Comparison of ENCODE assay signal across 15 cellular contexts in the genomic region with DNA sequence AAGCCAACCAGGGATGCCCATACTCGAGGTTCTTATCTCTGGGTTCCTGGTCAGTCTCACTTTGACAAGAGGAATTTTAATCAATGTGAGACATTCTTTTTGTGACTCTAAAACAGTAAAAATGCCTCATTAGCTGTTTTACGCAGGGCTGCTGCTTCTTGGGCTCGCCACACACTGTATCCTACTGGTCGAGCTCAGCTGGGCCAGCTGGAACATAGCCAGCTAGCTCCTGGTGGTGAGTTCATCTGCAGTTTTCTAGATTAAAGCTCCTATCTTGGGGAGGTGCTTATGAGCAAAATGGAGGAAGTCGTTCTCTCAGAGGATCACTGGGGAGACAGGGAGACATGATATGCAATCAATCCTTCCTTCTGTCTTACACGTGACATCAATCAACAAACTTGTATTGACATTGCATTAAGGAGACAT. TPM values are rescaled to one million over a fixed set of nuclear protein-coding genes. Genes with fewer than 3 reads are reported as not detected.
DNase-seq lines count a peak whose midpoint lies in the region; ATAC-seq, FAIRE-seq and TF ChIP-seq lines count a peak whose summit lies in the region.
"Had no signal": no experiment of that assay in that cellular context is flagged by ENCODE, and none has a peak within 500 bp of the region (broad histone marks: within the 10 kb centered on the region; RNA-seq: fewer than 3 reads in every experiment).

No MANE protein-coding gene starts in this region.

- H3K9ac ChIP-seq in IMR-90 (ENCODE audit: low read depth, low read length), result no peak overlapping the region
- H3K9ac ChIP-seq in astrocyte (ENCODE audit: low read length), result no peak overlapping the region
- H3K9ac ChIP-seq in mesenchymal stem cell (ENCODE audit: low read length), result no peak overlapping the region
- H3K9ac ChIP-seq: BLaER1 treated with 17β-estradiol and CSF1 and Interleukin-3, amounts not matched to agents 10 nM and 100 nM had no signal

- H3K9me1 ChIP-seq in IMR-90 (ENCODE audit: insufficient read depth, low read length), result no peaks in the 10 kb centered on the region

- H3K4me3 ChIP-seq in IMR-90 (ENCODE audit: insufficient read depth, low read depth, low read length) (no peak overlapping the region), astrocyte (ENCODE audit: insufficient read depth, low read depth, low read length) (no peak overlapping the region), mesenchymal stem cell (ENCODE audit: insufficient read depth in 1 of 2, low read depth in 1 of 2, low read length in 2 of 2) (no peak overlapping the region)
- H3K4me3 ChIP-seq: BLaER1 treated with 17β-estradiol and CSF1 and Interleukin-3, amounts not matched to agents 10 nM and 100 nM had no signal

- CTCF ChIA-PET in IMR-90 (lab: Yijun Ruan, JAX), result interaction anchor here (1.5 kb wide), 1 partner anchor 10 kb away, joined by 3 read pairs; no protein-coding TSS in a partner anchor
- CTCF ChIA-PET in activated CD4-positive, alpha-beta memory T cell treated with anti-CD3 and anti-CD28 coated beads, Interleukin-2, amount 10 ng/mL, durations not matched to agents 7 days and 5 days (lab: Charles Lee), result no interaction called here

- H3K18ac ChIP-seq in IMR-90 (ENCODE audit: low read depth, low read length), result no peak overlapping the region
- no peak overlapping the region for H3K18ac ChIP-seq in mesenchymal stem cell (ENCODE audit: low read depth in 1 of 2, low read length in 2 of 2)

- H2BK120ac ChIP-seq in IMR-90 (ENCODE audit: low read depth, low read length) (no peak overlapping the region), mesenchymal stem cell (ENCODE audit: low read depth, low read length) (no peak overlapping the region)

- no peak overlapping the region for H2BK20ac ChIP-seq in IMR-90 (ENCODE audit: low read depth, low read length)

- peak; percentile 34 for DNase-seq in CMK (ENCODE audit: low read depth)
- peak; percentile 13 for DNase-seq in IMR-90
- DNase-seq in astrocyte (ENCODE audit: low read depth), result peak; percentile 65
- DNase-seq in mesenchymal stem cell, result peak; percentile 86
- DNase-seq in activated CD4-positive, alpha-beta memory T cell treated with anti-CD3 and anti-CD28 coated beads, Interleukin-2, amount 10 ng/mL, durations not matched to agents 7 days and 5 days, result no peak
- DNase-seq in NCI-H2029 (lab: John Stamatoyannopoulos, UW), result no peak
- no peak for DNase-seq in NCI-H1694 (lab: John Stamatoyannopoulos, UW)
- DNase-seq: activated CD4-positive, alpha-beta T cell treated with anti-CD3 and anti-CD28 coated beads for 4 hours; central memory CD4-positive, alpha-beta T cell; naive B cell; NCI-H1105; NCI-H774 had no signal

- H2AK5ac ChIP-seq in IMR-90 (ENCODE audit: low read depth, low read length), result no peak overlapping the region
- no peak overlapping the region for H2AK5ac ChIP-seq in mesenchymal stem cell (ENCODE audit: low read length, severe bottlenecking)

- H3K27me3 Mint-ChIP-seq in astrocyte (ENCODE audit: low read depth, unreplicated experiment), result no peaks in the 10 kb centered on the region
- H3K27me3 Mint-ChIP-seq in activated CD4-positive, alpha-beta memory T cell treated with anti-CD3 and anti-CD28 coated beads, Interleukin-2, amount 10 ng/mL, durations not matched to agents 7 days and 5 days, result no peaks in the 10 kb centered on the region
- H3K27me3 Mint-ChIP-seq: naive B cell had no signal

- no CpG with 5 or more reads among the region's 6 CpGs for WGBS in IMR-90 (ENCODE audit: extremely low coverage in 2 of 2, insufficient read length in 1 of 2), 2 experiments
- 11% methylated on average over 5 of the region's 6 CpGs for WGBS in mesenchymal stem cell

- H3K27ac ChIP-seq in IMR-90 (ENCODE audit: insufficient read depth, low read length) (no peak overlapping the region), astrocyte (ENCODE audit: low read depth, low read length) (no peak overlapping the region), mesenchymal stem cell (ENCODE audit: low read length, poor library complexity, severe bottlenecking) (no peak overlapping the region)
- H3K27ac ChIP-seq: BLaER1 treated with 17β-estradiol and CSF1 and Interleukin-3, amounts not matched to agents 10 nM and 100 nM; HL-60 had no signal

- in situ Hi-C loops in IMR-90 (cut with MboI; ENCODE audit: low sequenced_read_pairs), result no loop called here

- no peaks in the 10 kb centered on the region for H3K9me3 ChIP-seq in IMR-90 (ENCODE audit: control insufficient read depth, insufficient read depth, low read length)
- no peaks in the 10 kb centered on the region for H3K9me3 ChIP-seq in astrocyte (ENCODE audit: insufficient read depth, low read depth, low read length)
- no peaks in the 10 kb centered on the region for H3K9me3 ChIP-seq in mesenchymal stem cell (ENCODE audit: control insufficient read depth, low read length)

- H3K4me3 Mint-ChIP-seq in astrocyte (ENCODE audit: unreplicated experiment), result no peak overlapping the region
- no peak overlapping the region for H3K4me3 Mint-ChIP-seq in activated CD4-positive, alpha-beta memory T cell treated with anti-CD3 and anti-CD28 coated beads, Interleukin-2, amount 10 ng/mL, durations not matched to agents 7 days and 5 days
- H3K4me3 Mint-ChIP-seq: naive B cell had no signal

- no peak overlapping the region for H2BK12ac ChIP-seq in mesenchymal stem cell (ENCODE audit: low read length in 2 of 2)

- H3K4me1 ChIP-seq in IMR-90 (ENCODE audit: control insufficient read depth, insufficient read depth, low read length) (no peaks in the 10 kb centered on the region), astrocyte (ENCODE audit: insufficient read depth, low read length) (no peaks in the 10 kb centered on the region), mesenchymal stem cell (ENCODE audit: control insufficient read depth, insufficient read depth, low read depth, low read length) (no peaks in the 10 kb centered on the region)
- H3K4me1 ChIP-seq: BLaER1 treated with 17β-estradiol and CSF1 and Interleukin-3, amounts not matched to agents 10 nM and 100 nM had no signal

- H3K36me3 Mint-ChIP-seq in astrocyte (ENCODE audit: low read depth, unreplicated experiment), result no peaks in the 10 kb centered on the region
- H3K36me3 Mint-ChIP-seq in activated CD4-positive, alpha-beta memory T cell treated with anti-CD3 and anti-CD28 coated beads, Interleukin-2, amount 10 ng/mL, durations not matched to agents 7 days and 5 days (ENCODE audit: low read depth), result no peaks in the 10 kb centered on the region
- H3K36me3 Mint-ChIP-seq: naive B cell had no signal

- BruUV-seq in IMR-90 (replicated peaks; lab: Mats Ljungman, UMichigan), result no TSS peak

- H3K23ac ChIP-seq in IMR-90 (ENCODE audit: low read depth, low read length) (no peak overlapping the region), mesenchymal stem cell (ENCODE audit: low read length in 2 of 2) (no peak overlapping the region)

- ATAC-seq in IMR-90 (ENCODE audit: low read depth) (no peak), HG03108 (IDR thresholded peaks at IDR 0.05; ENCODE audit: unreplicated experiment) (no peak)

- no peaks in the 10 kb centered on the region for H3K4me1 Mint-ChIP-seq in astrocyte (ENCODE audit: low read depth, unreplicated experiment)
- no peaks in the 10 kb centered on the region for H3K4me1 Mint-ChIP-seq in activated CD4-positive, alpha-beta memory T cell treated with anti-CD3 and anti-CD28 coated beads, Interleukin-2, amount 10 ng/mL, durations not matched to agents 7 days and 5 days
- H3K4me1 Mint-ChIP-seq: naive B cell had no signal

- no peak overlapping the region for H4K91ac ChIP-seq in IMR-90 (ENCODE audit: insufficient read depth, low read depth, low read length)
- H4K91ac ChIP-seq in mesenchymal stem cell (ENCODE audit: low read length), result no peak overlapping the region

- H2BK15ac ChIP-seq in IMR-90 (ENCODE audit: low read depth, low read length) (no peak overlapping the region), mesenchymal stem cell (ENCODE audit: low read depth, poor library complexity, severe bottlenecking) (no peak overlapping the region)

- H3K9me3 Mint-ChIP-seq in astrocyte (ENCODE audit: unreplicated experiment), result peaks cover 3% of the 10 kb centered on the region
- no peaks in the 10 kb centered on the region for H3K9me3 Mint-ChIP-seq in activated CD4-positive, alpha-beta memory T cell treated with anti-CD3 and anti-CD28 coated beads, Interleukin-2, amount 10 ng/mL, durations not matched to agents 7 days and 5 days

- H3K56ac ChIP-seq in IMR-90 (ENCODE audit: extremely low read depth, insufficient read depth, low read length), result no peak overlapping the region

- H2AFZ ChIP-seq in IMR-90 (replicated peaks; ENCODE audit: low read length, poor library complexity) (no peak overlapping the region), astrocyte (ENCODE audit: low read depth, low read length) (no peak overlapping the region), mesenchymal stem cell (ENCODE audit: low read depth, low read length) (no peak overlapping the region)

- no peak overlapping the region for H4K8ac ChIP-seq in IMR-90 (ENCODE audit: low read depth in 2 of 2, low read length in 2 of 2)
- no peak overlapping the region for H4K8ac ChIP-seq in mesenchymal stem cell (ENCODE audit: low read length)

- H3K27me3 ChIP-seq in IMR-90 (ENCODE audit: control insufficient read depth, insufficient read depth, low read length), result no peaks in the 10 kb centered on the region
- no peaks in the 10 kb centered on the region for H3K27me3 ChIP-seq in astrocyte (ENCODE audit: insufficient read depth, low read length)
- no peaks in the 10 kb centered on the region for H3K27me3 ChIP-seq in mesenchymal stem cell (ENCODE audit: control insufficient read depth in 1 of 2, insufficient read depth in 1 of 2, low read length in 2 of 2)
- H3K27me3 ChIP-seq: BLaER1 treated with 17β-estradiol and CSF1 and Interleukin-3, amounts not matched to agents 10 nM and 100 nM had no signal

- FAIRE-seq in astrocyte (lab: Jason Lieb, UNC), result no peak

- no peak for TF ChIP-seq POLR2A in IMR-90 (IDR thresholded peaks at IDR 0.05; ENCODE audit: low read depth, low read length)

- H2AK9ac ChIP-seq in IMR-90 (replicated peaks; ENCODE audit: low read depth, low read length, poor library complexity), result no peak overlapping the region

- no peak overlapping the region for H2BK5ac ChIP-seq in IMR-90 (ENCODE audit: low read depth, low read length, poor library complexity, severe bottlenecking)
- H2BK5ac ChIP-seq in mesenchymal stem cell (ENCODE audit: low read depth, low read length, poor library complexity, severe bottlenecking), result no peak overlapping the region

- no peaks in the 10 kb centered on the region for H3K79me2 ChIP-seq in astrocyte (ENCODE audit: insufficient read depth, low read length)

- no peak for TF ChIP-seq RAD21 in IMR-90 (IDR thresholded peaks at IDR 0.05; ENCODE audit: low read length)

- H3K36me3 ChIP-seq in IMR-90 (ENCODE audit: control insufficient read depth, insufficient read depth, low read length) (no peaks in the 10 kb centered on the region), astrocyte (ENCODE audit: insufficient read depth, low read length) (no peaks in the 10 kb centered on the region), mesenchymal stem cell (ENCODE audit: control insufficient read depth in 1 of 2, insufficient read depth in 2 of 2, low read depth in 1 of 2, low read length in 2 of 2) (no peaks in the 10 kb centered on the region)
- H3K36me3 ChIP-seq: BLaER1 treated with 17β-estradiol and CSF1 and Interleukin-3, amounts not matched to agents 10 nM and 100 nM had no signal

- H3K27ac Mint-ChIP-seq in astrocyte (ENCODE audit: unreplicated experiment), result no peak overlapping the region
- H3K27ac Mint-ChIP-seq in activated CD4-positive, alpha-beta memory T cell treated with anti-CD3 and anti-CD28 coated beads, Interleukin-2, amount 10 ng/mL, durations not matched to agents 7 days and 5 days, result no peak overlapping the region
- H3K27ac Mint-ChIP-seq: naive B cell had no signal

- no peak overlapping the region for H3K4me2 ChIP-seq in IMR-90 (ENCODE audit: low read depth, low read length)
- H3K4me2 ChIP-seq in astrocyte (ENCODE audit: low read length), result peak overlapping the region; percentile 15
- no peak overlapping the region for H3K4me2 ChIP-seq in mesenchymal stem cell (ENCODE audit: low read length, poor library complexity, severe bottlenecking)
- H3K4me2 ChIP-seq: BLaER1 treated with 17β-estradiol and CSF1 and Interleukin-3, amounts not matched to agents 10 nM and 100 nM had no signal

- POLR2A ChIA-PET in IMR-90 (lab: Charles Lee; ENCODE audit: unreplicated experiment), result no interaction called here
- POLR2A ChIA-PET in activated CD4-positive, alpha-beta memory T cell treated with anti-CD3 and anti-CD28 coated beads, Interleukin-2, amount 10 ng/mL, durations not matched to agents 7 days and 5 days (lab: Charles Lee), result no interaction called here

- H3K79me1 ChIP-seq in IMR-90 (ENCODE audit: low read depth in 1 of 2, low read length in 2 of 2), result no peaks in the 10 kb centered on the region
- H3K79me1 ChIP-seq in mesenchymal stem cell (replicated peaks; ENCODE audit: low read length, poor library complexity, severe bottlenecking), result no peaks in the 10 kb centered on the region

- H4K20me1 ChIP-seq in IMR-90 (ENCODE audit: insufficient read depth, low read length), result no peaks in the 10 kb centered on the region
- no peaks in the 10 kb centered on the region for H4K20me1 ChIP-seq in astrocyte (ENCODE audit: insufficient read depth, low read length)
- H4K20me1 ChIP-seq: BLaER1 treated with 17β-estradiol and CSF1 and Interleukin-3, amounts not matched to agents 10 nM and 100 nM had no signal

- H3K14ac ChIP-seq in IMR-90 (replicated peaks; ENCODE audit: low read depth, low read length) (no peak overlapping the region), mesenchymal stem cell (ENCODE audit: low read length in 2 of 2) (no peak overlapping the region)

- H3K4ac ChIP-seq in IMR-90 (ENCODE audit: low read depth, low read length) (no peak overlapping the region), mesenchymal stem cell (ENCODE audit: low read depth in 1 of 2, low read length in 2 of 2) (no peak overlapping the region)

- dilution Hi-C loops in IMR-90 (cut with HindIII; ENCODE audit: low sequenced_read_pairs, unreplicated experiment), result no loop called here

- intact Hi-C loops in IMR-90 (cut with micrococcal nuclease), result no loop called here

- no peak overlapping the region for H4K5ac ChIP-seq in IMR-90 (ENCODE audit: low read depth, low read length)

- TF ChIP-seq CTCF in IMR-90 (conservative IDR thresholded peaks at IDR 0.05; ENCODE audit: low read depth, low read length) (no peak), astrocyte (IDR thresholded peaks at IDR 0.05; ENCODE audit: insufficient read depth, low read depth, low read length) (no peak)

RNA-seq across cellular contexts. Expression of gene LEF1, which starts 55.9 kb away (rescaled TPM):
- total RNA-seq in IMR-90 (2012; rRNA removed), result 0.56 and 1.8 TPM in 2 replicates
- polyA plus RNA-seq in IMR-90 (2012; rRNA removed), result 0.93 and 1.7 TPM in 2 replicates
- 0.47 and 0.53 TPM in 2 replicates for polyA plus RNA-seq in IMR-90 (2012; cell fraction: cytosol; rRNA removed)
- 0.28 and 1.0 TPM in 2 replicates for polyA plus RNA-seq in IMR-90 (2012; cell fraction: nucleus; rRNA removed; ENCODE audit: low replicate concordance)
- total RNA-seq in astrocyte, result 16.6 and 23.6 TPM in 2 replicates
- polyA plus RNA-seq in mesenchymal stem cell (2013, experiment 1 of 2), result 11.8 TPM
- polyA plus RNA-seq in mesenchymal stem cell (2013, experiment 2 of 2), result 10.3 TPM
- 10 to 100 TPM; 67.4 to 68.2 TPM for total RNA-seq in activated CD4-positive, alpha-beta memory T cell treated with anti-CD3 and anti-CD28 coated beads, Interleukin-2, amount 10 ng/mL, durations not matched to agents 7 days and 5 days

Comparison
In these comparisons a context has a peak if more than half of its experiments do, and no peak if none do; other contexts are left out.
1. DNase-seq: peak in CMK (single experiment), IMR-90 (single experiment), astrocyte (single experiment) and mesenchymal stem cell (single experiment); none in activated CD4-positive, alpha-beta memory T cell treated with anti-CD3 and anti-CD28 coated beads, Interleukin-2, amount 10 ng/mL, durations not matched to agents 7 days and 5 days (single experiment), NCI-H2029 (single experiment) and NCI-H1694 (single experiment).